In the genomic region with DNA sequence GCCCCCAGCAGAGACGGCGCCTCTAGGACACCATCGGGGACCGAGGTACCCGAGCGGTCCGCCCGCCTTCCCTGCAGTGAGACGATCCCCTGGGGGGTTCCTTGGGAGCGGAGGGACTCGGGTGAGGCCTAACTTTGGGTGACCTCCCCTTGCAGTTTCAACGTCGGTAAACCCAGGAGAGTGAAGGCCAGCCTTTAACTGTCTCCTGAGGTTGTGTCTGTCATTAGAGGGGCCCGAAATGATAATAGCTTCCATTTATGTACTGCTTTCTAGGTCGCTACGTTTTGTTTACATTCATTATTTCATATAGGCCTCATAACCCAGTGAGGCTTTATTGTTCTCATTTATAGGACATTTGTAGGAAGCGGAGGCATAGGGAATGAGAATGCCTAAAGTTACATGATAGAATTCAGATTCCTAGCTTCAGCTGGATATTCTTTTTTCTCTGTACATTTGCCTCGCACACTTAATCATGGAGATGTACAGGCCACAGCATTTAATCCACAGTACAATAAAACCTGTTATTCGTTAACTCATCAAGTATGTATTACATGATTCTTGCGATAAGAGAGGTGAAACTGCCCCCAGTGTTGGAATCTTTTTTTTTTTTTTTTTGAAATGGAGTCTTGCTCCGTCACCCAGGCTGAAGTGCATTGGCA, we compare ENCODE assay signal across 8 cellular contexts. TPM values are rescaled to one million over a fixed set of nuclear protein-coding genes. Genes with fewer than 3 reads are reported as not detected.
A peak's percentile ranks its signal among the peaks of the same experiment; 100 is the strongest.
DNase-seq lines count a peak whose midpoint lies in the region; ATAC-seq, FAIRE-seq and TF ChIP-seq lines count a peak whose summit lies in the region.

No MANE protein-coding gene starts in this region.

- H3K9me3 Mint-ChIP-seq in activated CD8-positive, alpha-beta T cell treated with anti-CD3 and anti-CD28 coated beads for 36 hours, result no peaks in the 10 kb centered on the region

- POLR2A ChIA-PET in activated CD8-positive, alpha-beta T cell treated with anti-CD3 and anti-CD28 coated beads for 36 hours (lab: Charles Lee), result interaction anchor here (0.9 to 1.2 kb wide), 6 partner anchors 8 to 156 kb away, joined by 3 to 5 read pairs (median 4); partner anchors contain the start of gene DHX16

- CTCF ChIA-PET in activated CD8-positive, alpha-beta T cell treated with anti-CD3 and anti-CD28 coated beads for 36 hours (lab: Charles Lee), result interaction anchor here (0.7 to 2.5 kb wide), 3 partner anchors 83 to 432 kb away, joined by 3 to 14 read pairs (median 3); no protein-coding TSS in a partner anchor

- no peak for TF ChIP-seq CTCF in activated CD8-positive, alpha-beta T cell treated with anti-CD3 and anti-CD28 coated beads for 36 hours (IDR thresholded peaks at IDR 0.05)
- TF ChIP-seq CTCF in left ventricle myocardium inferior (IDR thresholded peaks at IDR 0.05; ENCODE audit: borderline replicate concordance) (no peak), sigmoid colon (IDR thresholded peaks at IDR 0.05) (no peak)

- no peak for FAIRE-seq in HTR-8/SVneo (lab: Jason Lieb, UNC)

- intact Hi-C loops in activated CD8-positive, alpha-beta T cell treated with anti-CD3 and anti-CD28 coated beads for 36 hours (cut with micrococcal nuclease), result no loop called here
- intact Hi-C loops in left ventricle myocardium inferior (cut with micrococcal nuclease) (no loop called here), sigmoid colon (cut with DNase I) (no loop called here)

- 5 to 16% methylated on average over 21 of the region's 21 CpGs for WGBS in sigmoid colon, 2 donors

- H3K4me1 ChIP-seq in left ventricle myocardium inferior, result peaks cover 34% of the 10 kb centered on the region
- peaks cover 0 to 26% (median 15%) of the 10 kb centered on the region in 4 donors for H3K4me1 ChIP-seq in sigmoid colon

- H3K4me1 Mint-ChIP-seq in activated CD8-positive, alpha-beta T cell treated with anti-CD3 and anti-CD28 coated beads for 36 hours (ENCODE audit: low read depth), result peaks cover 20% of the 10 kb centered on the region

- no peak for ATAC-seq in activated CD8-positive, alpha-beta T cell treated with anti-CD3 and anti-CD28 coated beads for 36 hours
- ATAC-seq in GM19324 (IDR thresholded peaks at IDR 0.05; ENCODE audit: low FRiP score, unreplicated experiment) (no peak), HG03135 (IDR thresholded peaks at IDR 0.05; ENCODE audit: unreplicated experiment) (no peak)

- peak overlapping the region; percentile 90 for H3K4me3 Mint-ChIP-seq in activated CD8-positive, alpha-beta T cell treated with anti-CD3 and anti-CD28 coated beads for 36 hours

- H3K27me3 Mint-ChIP-seq in activated CD8-positive, alpha-beta T cell treated with anti-CD3 and anti-CD28 coated beads for 36 hours, result no peaks in the 10 kb centered on the region

- peak overlapping the region; percentile 99 for H3K27ac ChIP-seq in left ventricle myocardium inferior (replicated peaks)
- H3K27ac ChIP-seq in sigmoid colon, result peak overlapping the region; percentile 92 to 99 (median 95)

- H3K36me3 Mint-ChIP-seq in activated CD8-positive, alpha-beta T cell treated with anti-CD3 and anti-CD28 coated beads for 36 hours (ENCODE audit: low read depth), result peaks cover 28% of the 10 kb centered on the region

- no peak for TF ChIP-seq POLR2A in sigmoid colon (IDR thresholded peaks at IDR 0.05)

- TF ChIP-seq EP300 in sigmoid colon (IDR thresholded peaks at IDR 0.05), result no peak

- H3K27me3 ChIP-seq in left ventricle myocardium inferior (ENCODE audit: low read depth), result no peaks in the 10 kb centered on the region
- no peaks in the 10 kb centered on the region for H3K27me3 ChIP-seq in sigmoid colon

- peak overlapping the region; percentile 92 for H3K27ac Mint-ChIP-seq in activated CD8-positive, alpha-beta T cell treated with anti-CD3 and anti-CD28 coated beads for 36 hours

- H3K36me3 ChIP-seq in left ventricle myocardium inferior, result peaks cover 43% of the 10 kb centered on the region
- H3K36me3 ChIP-seq in sigmoid colon, result peaks cover 12 to 55% (median 21%) of the 10 kb centered on the region in 4 donors

- H3K4me3 ChIP-seq in left ventricle myocardium inferior, result peak overlapping the region; percentile 99
- H3K4me3 ChIP-seq in sigmoid colon, result peak overlapping the region; percentile 72 to 94 (median 84)

- H3K9me3 ChIP-seq in left ventricle myocardium inferior (replicated peaks), result no peaks in the 10 kb centered on the region
- no peaks in the 10 kb centered on the region for H3K9me3 ChIP-seq in sigmoid colon

- DNase-seq in DMS53 (lab: John Stamatoyannopoulos, UW) (peak; percentile 47), HTR-8/SVneo (ENCODE audit: insufficient read length, low spot score) (peak; percentile 88), left ventricle myocardium inferior (no peak), sigmoid colon (no peak), NCI-H2107 (lab: John Stamatoyannopoulos, UW) (no peak)
- DNase-seq in activated CD8-positive, alpha-beta T cell treated with anti-CD3 and anti-CD28 coated beads for 36 hours, result no peak

RNA-seq across cellular contexts. Expression of gene C6orf136, which starts 1.0 kb away (rescaled TPM):
- 10 to 100 TPM; 34.8 to 40.1 TPM for total RNA-seq in activated CD8-positive, alpha-beta T cell treated with anti-CD3 and anti-CD28 coated beads for 36 hours
- total RNA-seq in left ventricle myocardium inferior, result 57.3 TPM
- total RNA-seq in sigmoid colon, result 10 to 100 TPM in 2 of 4 donors, 1 to 10 TPM in 2; 7.8 to 36.7 (median 20.7) TPM
- polyA plus RNA-seq in sigmoid colon, result 10 to 100 TPM; 51.1 to 60.8 (median 52.3) TPM

RNA-seq across cellular contexts. Expression of gene ATAT1, which starts 21.3 kb away (rescaled TPM):
- total RNA-seq in activated CD8-positive, alpha-beta T cell treated with anti-CD3 and anti-CD28 coated beads for 36 hours, result 1 to 10 TPM; 7.5 to 7.8 TPM
- total RNA-seq in left ventricle myocardium inferior (2.7 TPM), sigmoid colon (1 to 10 TPM; 2.6 to 7.2 (median 4.8) TPM)
- 1 to 10 TPM; 3.0 to 8.5 (median 4.2) TPM for polyA plus RNA-seq in sigmoid colon

RNA-seq across cellular contexts. Expression of gene DHX16, which starts 24.9 kb away (rescaled TPM):
- total RNA-seq in activated CD8-positive, alpha-beta T cell treated with anti-CD3 and anti-CD28 coated beads for 36 hours, result 10 to 100 TPM; 31.1 to 31.3 TPM
- 22.1 TPM for total RNA-seq in left ventricle myocardium inferior
- 10 to 100 TPM; 18.0 to 22.8 (median 21.3) TPM for total RNA-seq in sigmoid colon
- polyA plus RNA-seq in sigmoid colon, result 10 to 100 TPM; 21.6 to 34.2 (median 25.2) TPM

RNA-seq across cellular contexts. Expression of gene MRPS18B, which starts 30.3 kb away (rescaled TPM):
- total RNA-seq in activated CD8-positive, alpha-beta T cell treated with anti-CD3 and anti-CD28 coated beads for 36 hours, result 100 to 1,000 TPM; 109 to 110 TPM
- total RNA-seq in left ventricle myocardium inferior (119 TPM), sigmoid colon (10 to 100 TPM; 36.3 to 58.9 (median 48.4) TPM)
- polyA plus RNA-seq in sigmoid colon, result 10 to 100 TPM; 74.5 to 81.2 (median 78.6) TPM

RNA-seq across cellular contexts. Expression of gene PPP1R10, which starts 30.9 kb away (rescaled TPM):
- 10 to 100 TPM; 59.0 to 59.8 TPM for total RNA-seq in activated CD8-positive, alpha-beta T cell treated with anti-CD3 and anti-CD28 coated beads for 36 hours
- 31.5 TPM for total RNA-seq in left ventricle myocardium inferior
- total RNA-seq in sigmoid colon, result 10 to 100 TPM; 18.5 to 30.2 (median 28.3) TPM
- polyA plus RNA-seq in sigmoid colon, result 10 to 100 TPM; 13.8 to 30.6 (median 18.7) TPM

Comparison
In these comparisons a context has a peak if more than half of its experiments do, and no peak if none do; other contexts are left out.
1. DNase-seq: peak in DMS53 (single experiment) and HTR-8/SVneo (single experiment); none in activated CD8-positive, alpha-beta T cell treated with anti-CD3 and anti-CD28 coated beads for 36 hours (single experiment), left ventricle myocardium inferior (single experiment), sigmoid colon (single experiment) and NCI-H2107 (single experiment).